22 cellular contexts compared by ENCODE assay signal in genomic region chr6:27260836-27261375, GRCh38. TPM values are rescaled to one million over a fixed set of nuclear protein-coding genes. Genes with fewer than 3 reads are reported as not detected.
DNase-seq lines count a peak whose midpoint lies in the region; TF ChIP-seq lines count a peak whose summit lies in the region.
"Had no signal": no experiment of that assay in that cellular context is flagged by ENCODE, and none has a peak within 500 bp of the region (broad histone marks: within the 10 kb centered on the region; RNA-seq: fewer than 3 reads in every experiment).

No MANE protein-coding gene starts in this region.

- H3K4me2 ChIP-seq in skeletal muscle satellite cell (ENCODE audit: low read length): peak overlapping the region; percentile 37
- H3K4me2 ChIP-seq: KMS-11 had no signal

- H3K27ac Mint-ChIP-seq in endodermal cell: peak overlapping the region; percentile 89
- H3K27ac Mint-ChIP-seq: activated CD4-positive, alpha-beta T cell treated with anti-CD3 and anti-CD28 coated beads for 36 hours had no signal

- H3K9ac ChIP-seq in endodermal cell (ENCODE audit: extremely low read depth, low read length, poor library complexity, severe bottlenecking) (no peak overlapping the region), skeletal muscle satellite cell (ENCODE audit: low read depth, low read length) (no peak overlapping the region)
- H3K9ac ChIP-seq: KMS-11 had no signal

- TF ChIP-seq CTCF in endodermal cell (conservative IDR thresholded peaks at IDR 0.05): no peak
- TF ChIP-seq CTCF in ascending aorta (IDR thresholded peaks at IDR 0.05): no peak

- H3K27me3 ChIP-seq in MG63 (no peaks in the 10 kb centered on the region), endodermal cell (ENCODE audit: control insufficient read depth, insufficient read depth, low read length, poor library complexity, severe bottlenecking) (peaks cover 28% of the 10 kb centered on the region), skeletal muscle satellite cell (ENCODE audit: control insufficient read depth, insufficient read depth, low read length) (peaks cover 2% of the 10 kb centered on the region), ascending aorta (peaks cover 8% of the 10 kb centered on the region)
- H3K27me3 ChIP-seq: SJSA1 had no signal

- peaks cover 2% of the 10 kb centered on the region for H3K36me3 Mint-ChIP-seq in endodermal cell (ENCODE audit: low read depth)

- no peaks in the 10 kb centered on the region for H3K4me1 Mint-ChIP-seq in endodermal cell
- H3K4me1 Mint-ChIP-seq: activated CD4-positive, alpha-beta T cell treated with anti-CD3 and anti-CD28 coated beads for 36 hours had no signal

- WGBS in endodermal cell (ENCODE audit: insufficient coverage in 1 of 2, insufficient read length in 1 of 2), 2 experiments: 9 to 26% methylated on average over 6 to 29 of the region's 30 CpGs

- H3K27me3 Mint-ChIP-seq in endodermal cell (ENCODE audit: insufficient read depth): peaks cover 52% of the 10 kb centered on the region

- in situ Hi-C loops in ACHN (cut with HindIII; ENCODE audit: low pct_ligation_motif_present, low pct_unique_long_range_greater_than_20kb, low sequenced_read_pairs): no loop called here

- intact Hi-C loops in ascending aorta (cut with DNase I): no loop called here

- H3K9me3 Mint-ChIP-seq in endodermal cell: no peaks in the 10 kb centered on the region

- H3K36me3 ChIP-seq in MG63 (no peaks in the 10 kb centered on the region), endodermal cell (ENCODE audit: control insufficient read depth, insufficient read depth, low read length) (no peaks in the 10 kb centered on the region), skeletal muscle satellite cell (ENCODE audit: insufficient read depth, low read length) (no peaks in the 10 kb centered on the region), ascending aorta (no peaks in the 10 kb centered on the region)
- H3K36me3 ChIP-seq: BE2C, esophagus squamous epithelium, prostate gland, SJSA1, spleen, tibial artery had no signal

- H3K27ac ChIP-seq in endodermal cell (ENCODE audit: low read depth, low read length) (no peak overlapping the region), ascending aorta (no peak overlapping the region)
- H3K27ac ChIP-seq: esophagus squamous epithelium, KMS-11, prostate gland, SJSA1, spleen, tibial artery had no signal

- H3K4me1 ChIP-seq in endodermal cell (ENCODE audit: control insufficient read depth, insufficient read depth, low read length): no peaks in the 10 kb centered on the region
- H3K4me1 ChIP-seq in skeletal muscle satellite cell (ENCODE audit: control insufficient read depth, insufficient read depth, low read length): no peaks in the 10 kb centered on the region
- no peaks in the 10 kb centered on the region for H3K4me1 ChIP-seq in ascending aorta
- H3K4me1 ChIP-seq: BE2C, prostate gland, SJSA1, spleen, tibial artery had no signal

- DNase-seq in MG63 (peak; percentile 6), endodermal cell (peak; percentile 66), iris pigment epithelial cell (ENCODE audit: low read depth) (peak; percentile 24), ACHN (no peak), ascending aorta (ENCODE audit: low spot score in 2 of 2) (no peak), cortex of kidney (lab: John Stamatoyannopoulos, UW) (no peak)
- DNase-seq: activated CD4-positive, alpha-beta T cell treated with anti-CD3 and anti-CD28 coated beads for 36 hours; activated CD8-positive, alpha-beta memory T cell treated with anti-CD3 and anti-CD28 coated beads, Interleukin-2, amount 50 U/mL, for 48 hours; activated naive CD4-positive, alpha-beta T cell; aorta; BE2C; esophagus squamous epithelium; NCI-H1105; NCI-H69; spleen; tibial artery had no signal

- H3K9me3 ChIP-seq in MG63: no peaks in the 10 kb centered on the region
- no peaks in the 10 kb centered on the region for H3K9me3 ChIP-seq in endodermal cell (ENCODE audit: control insufficient read depth, low read length)
- H3K9me3 ChIP-seq in skeletal muscle satellite cell (replicated peaks; ENCODE audit: low read length): no peaks in the 10 kb centered on the region
- no peaks in the 10 kb centered on the region for H3K9me3 ChIP-seq in ascending aorta
- H3K9me3 ChIP-seq: BE2C, esophagus squamous epithelium, prostate gland, SJSA1, tibial artery had no signal

- peak overlapping the region; percentile 32 for H3K4me3 ChIP-seq in MG63
- H3K4me3 ChIP-seq in endodermal cell (ENCODE audit: low read length): peak overlapping the region; percentile 72
- H3K4me3 ChIP-seq in skeletal muscle satellite cell (ENCODE audit: low read length): no peak overlapping the region
- H3K4me3 ChIP-seq in ascending aorta: no peak overlapping the region
- H3K4me3 ChIP-seq: esophagus squamous epithelium, prostate gland, SJSA1, spleen, tibial artery had no signal

- peak overlapping the region; percentile 70 for H3K4me3 Mint-ChIP-seq in endodermal cell
- H3K4me3 Mint-ChIP-seq: activated CD4-positive, alpha-beta T cell treated with anti-CD3 and anti-CD28 coated beads for 36 hours had no signal

RNA-seq across cellular contexts. Expression of gene PRSS16, which starts 13.4 kb away (rescaled TPM):
- 0.33 TPM in 1 of 2 replicates, not detected in the other for total RNA-seq in MG63 (2014; rRNA removed; shearing (Covaris generic); ENCODE audit: low replicate concordance)
- total RNA-seq in endodermal cell (10 to 100 TPM; 12.5 to 14.1 TPM), ascending aorta (not detected)
- polyA plus RNA-seq in endodermal cell (2013, experiment 1 of 2): 3.9 TPM
- polyA plus RNA-seq in endodermal cell (2013, experiment 2 of 2): 3.4 TPM
- total RNA-seq in skeletal muscle satellite cell (2012; rRNA removed): 0.76 TPM in 1 of 2 replicates, not detected in the other
- total RNA-seq: dermis microvascular lymphatic vessel endothelial cell, SJSA1 had no signal

RNA-seq across cellular contexts. Expression of gene POM121L2, which starts 51.2 kb away (rescaled TPM):
- total RNA-seq in MG63 (2014; rRNA removed; shearing (Covaris generic); ENCODE audit: low replicate concordance): not detected in 2 replicates
- total RNA-seq in endodermal cell: under 1 TPM in 1 of 2 donors, not detected in 1; 0.20 TPM
- not detected for polyA plus RNA-seq in endodermal cell (2013, experiment 1 of 2)
- not detected for polyA plus RNA-seq in endodermal cell (2013, experiment 2 of 2)
- not detected in 2 replicates for total RNA-seq in skeletal muscle satellite cell (2012; rRNA removed)
- total RNA-seq in ascending aorta: not detected
- total RNA-seq: activated CD4-positive, alpha-beta T cell treated with anti-CD3 and anti-CD28 coated beads for 36 hours; aorta; dermis microvascular lymphatic vessel endothelial cell; esophagus squamous epithelium; left lobe of liver; SJSA1; spleen had no signal
- polyA plus RNA-seq: aorta, spleen had no signal

Comparison
In these comparisons a context has a peak if more than half of its experiments do, and no peak if none do; other contexts are left out.
1. DNase-seq: peak in MG63 (single experiment), endodermal cell (single experiment) and iris pigment epithelial cell (single experiment); none in ACHN (single experiment), ascending aorta (0 of 2) and cortex of kidney (single experiment).
2. H3K4me3 ChIP-seq: peak in MG63 (single experiment) and endodermal cell (single experiment); none in skeletal muscle satellite cell (single experiment) and ascending aorta (0 of 2).
3. RNA of gene PRSS16, which starts 13.4 kb away (total RNA-seq): 12.5 to 14.1 TPM in endodermal cell; 0.33 TPM in MG63 and not detected in ascending aorta (single experiment); every median in the first group is over 10 times any median in the second.